In genomic region chr11:44726278-44727113, GRCh38 we compare ENCODE assay signal across 8 cellular contexts. TPM values are rescaled to one million over a fixed set of nuclear protein-coding genes. Genes with fewer than 3 reads are reported as not detected.
A peak's percentile ranks its signal among the peaks of the same experiment; 100 is the strongest.
DNase-seq lines count a peak whose midpoint lies in the region; ATAC-seq, FAIRE-seq and TF ChIP-seq lines count a peak whose summit lies in the region.

Gene TSPAN18 (plus strand): TSS chr11:44726962. CDS start chr11:44906417, 179,455 bp downstream.

- peak within 1 kb of the TSS; percentile 46; the same call in 1 of the 2 replicates for H3K4me2 ChIP-seq in DND-41 (ENCODE audit: insufficient read depth, low read length)

- peak within 1 kb of the TSS; percentile 81 to 97 (median 89) for H3K4me3 Mint-ChIP-seq in IgD-negative memory B cell
- H3K4me3 Mint-ChIP-seq in activated T-cell treated with anti-CD3 and anti-CD28 coated beads, Interleukin-2, amount 50 U/mL, for 4 hours: peak within 1 kb of the TSS; percentile 85
- peak within 1 kb of the TSS; percentile 77 for H3K4me3 Mint-ChIP-seq in osteocyte (ENCODE audit: unreplicated experiment)

- H3K79me2 ChIP-seq in DND-41 (ENCODE audit: insufficient read depth, low read length): no peaks in the 10 kb centered on the region

- no peak for DNase-seq in DND-41
- DNase-seq in activated T-cell treated with anti-CD3 and anti-CD28 coated beads, Interleukin-2, amount 50 U/mL, for 4 hours: peak; percentile 30
- peak; percentile 65 to 71 for DNase-seq in frontal cortex (ENCODE audit: low spot score in 2 of 2)
- no peak for DNase-seq in osteocyte (ENCODE audit: extremely low spot score, unreplicated experiment)
- DNase-seq in NK-92 treated with Interleukin-12 subunit alpha and Interleukin-12 subunit beta, amount 100 ng/mL, for 24 hours (lab: John Stamatoyannopoulos, UW): no peak
- no peak for DNase-seq in NCI-H1436 treated with DMSO at 0.1 percent for 48 hours (lab: John Stamatoyannopoulos, UW)

- H3K4me1 ChIP-seq in DND-41 (ENCODE audit: insufficient read depth, low read length): peaks cover 3% of the 10 kb centered on the region; the same call in 1 of the 2 replicates

- no peak within 1 kb of the TSS for H3K27ac ChIP-seq in DND-41 (ENCODE audit: low read length)

- TF ChIP-seq CTCF in DND-41 (IDR thresholded peaks at IDR 0.05; ENCODE audit: borderline replicate concordance, extremely low read depth, low read length, poor library complexity, severe bottlenecking) (no peak), osteocyte (IDR thresholded peaks at IDR 0.05) (no peak)

- no peaks in the 10 kb centered on the region for H3K36me3 Mint-ChIP-seq in IgD-negative memory B cell
- no peaks in the 10 kb centered on the region for H3K36me3 Mint-ChIP-seq in activated T-cell treated with anti-CD3 and anti-CD28 coated beads, Interleukin-2, amount 50 U/mL, for 4 hours (ENCODE audit: insufficient read depth)
- no peaks in the 10 kb centered on the region for H3K36me3 Mint-ChIP-seq in osteocyte (ENCODE audit: unreplicated experiment)

- FAIRE-seq in frontal cortex (lab: Jason Lieb, UNC): no peak

- H4K20me1 ChIP-seq in DND-41 (ENCODE audit: insufficient read depth, low read length): no peaks in the 10 kb centered on the region; the same call in 1 of the 2 replicates

- H3K9ac ChIP-seq in DND-41 (ENCODE audit: low read depth, low read length): no peak within 1 kb of the TSS

- no peaks in the 10 kb centered on the region for H3K36me3 ChIP-seq in DND-41 (ENCODE audit: insufficient read depth, low read length)

- H2AFZ ChIP-seq in DND-41 (ENCODE audit: low read depth, low read length): no peak within 1 kb of the TSS

- peak within 1 kb of the TSS in 2 of 3 donors; percentile 73 to 95 for H3K27ac Mint-ChIP-seq in IgD-negative memory B cell
- H3K27ac Mint-ChIP-seq in osteocyte (ENCODE audit: unreplicated experiment): peak within 1 kb of the TSS; percentile 56

- H3K27me3 Mint-ChIP-seq in IgD-negative memory B cell (peaks cover 5% of the 10 kb centered on the region), osteocyte (ENCODE audit: unreplicated experiment) (no peaks in the 10 kb centered on the region)
- H3K27me3 Mint-ChIP-seq in activated T-cell treated with anti-CD3 and anti-CD28 coated beads, Interleukin-2, amount 50 U/mL, for 4 hours (ENCODE audit: low read depth): peaks cover 11% of the 10 kb centered on the region

- H3K4me1 Mint-ChIP-seq in IgD-negative memory B cell (peaks cover 3 to 11% (median 11%) of the 10 kb centered on the region in 3 donors), osteocyte (ENCODE audit: unreplicated experiment) (peaks cover 45% of the 10 kb centered on the region)
- H3K4me1 Mint-ChIP-seq in activated T-cell treated with anti-CD3 and anti-CD28 coated beads, Interleukin-2, amount 50 U/mL, for 4 hours (ENCODE audit: low read depth): peaks cover 40% of the 10 kb centered on the region

- no peak for ATAC-seq in DND-41 (ENCODE audit: insufficient read depth, low read depth)
- ATAC-seq in GM21515 (IDR thresholded peaks at IDR 0.05; ENCODE audit: unreplicated experiment): peak; percentile 85
- peak; percentile 36 to 48 for ATAC-seq in activated T-cell treated with anti-CD3 and anti-CD28 coated beads, Interleukin-2, amount 50 U/mL, for 4 hours

- no peaks in the 10 kb centered on the region for H3K9me3 ChIP-seq in DND-41 (ENCODE audit: insufficient read depth, low read length, severe bottlenecking)

- H3K9me3 Mint-ChIP-seq in IgD-negative memory B cell (no peaks in the 10 kb centered on the region), osteocyte (ENCODE audit: unreplicated experiment) (no peaks in the 10 kb centered on the region)
- H3K9me3 Mint-ChIP-seq in activated T-cell treated with anti-CD3 and anti-CD28 coated beads, Interleukin-2, amount 50 U/mL, for 4 hours: no peaks in the 10 kb centered on the region

- H3K27me3 ChIP-seq in DND-41 (ENCODE audit: insufficient read depth, low read length, poor library complexity): peaks cover 17% of the 10 kb centered on the region

- H3K4me3 ChIP-seq in DND-41 (ENCODE audit: low read depth in 1 of 2, low read length in 2 of 2): no peak within 1 kb of the TSS

RNA-seq across cellular contexts. Expression of gene TSPAN18, which starts in this region (rescaled TPM):
- polyA plus RNA-seq in IgD-negative memory B cell: 2.1 TPM
- 1 to 10 TPM in 2 of 3 donors, under 1 TPM in 1; 0.84 to 2.0 (median 1.5) TPM for total RNA-seq in activated T-cell treated with anti-CD3 and anti-CD28 coated beads, Interleukin-2, amount 50 U/mL, for 4 hours
- total RNA-seq in frontal cortex (13.9 TPM), osteocyte (13.4 and 14.2 TPM in 2 replicates)

Comparison
In these comparisons a context has a peak if more than half of its experiments do, and no peak if none do; other contexts are left out.
1. DNase-seq: peak in activated T-cell treated with anti-CD3 and anti-CD28 coated beads, Interleukin-2, amount 50 U/mL, for 4 hours (single experiment) and frontal cortex (2 of 2); none in DND-41 (single experiment), osteocyte (single experiment), NK-92 treated with Interleukin-12 subunit alpha and Interleukin-12 subunit beta, amount 100 ng/mL, for 24 hours (single experiment) and NCI-H1436 treated with DMSO at 0.1 percent for 48 hours (single experiment).
2. Peak in every context shown above with its lines, with median percentiles within 50 percentile points of each other: H3K4me3 Mint-ChIP-seq.